1 cellular context compared by ENCODE assay signal in the genomic region with DNA sequence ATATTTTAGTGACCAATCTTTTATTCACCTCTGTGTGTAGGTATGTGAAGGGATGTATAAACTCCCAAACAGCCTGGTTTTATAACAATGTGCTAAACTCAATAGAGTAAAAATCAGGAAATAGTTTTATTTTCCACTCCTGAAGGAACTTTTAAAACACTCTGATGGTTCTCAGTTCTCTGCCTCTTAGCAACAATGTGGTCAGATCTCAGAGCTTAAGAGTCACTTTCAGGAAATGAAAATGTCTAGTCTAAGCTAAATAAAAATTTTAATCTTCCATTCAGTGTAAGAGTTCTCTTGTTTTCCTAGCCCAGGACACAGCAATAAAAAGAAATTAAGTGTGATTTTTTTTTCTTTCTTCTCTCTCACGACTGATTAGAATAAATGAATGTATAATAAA.
TF ChIP-seq lines count a peak whose summit lies in the region.

No MANE protein-coding gene starts in this region.

TF ChIP-seq in WTC11, 78 proteins besides CTCF, POLR2A, EP300 and RAD21 (continued from another document):
- TF ChIP-seq, protein P1, sequence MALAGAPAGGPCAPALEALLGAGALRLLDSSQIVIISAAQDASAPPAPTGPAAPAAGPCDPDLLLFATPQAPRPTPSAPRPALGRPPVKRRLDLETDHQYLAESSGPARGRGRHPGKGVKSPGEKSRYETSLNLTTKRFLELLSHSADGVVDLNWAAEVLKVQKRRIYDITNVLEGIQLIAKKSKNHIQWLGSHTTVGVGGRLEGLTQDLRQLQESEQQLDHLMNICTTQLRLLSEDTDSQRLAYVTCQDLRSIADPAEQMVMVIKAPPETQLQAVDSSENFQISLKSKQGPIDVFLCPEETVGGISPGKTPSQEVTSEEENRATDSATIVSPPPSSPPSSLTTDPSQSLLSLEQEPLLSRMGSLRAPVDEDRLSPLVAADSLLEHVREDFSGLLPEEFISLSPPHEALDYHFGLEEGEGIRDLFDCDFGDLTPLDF (CRISPR knock-in tag; IDR thresholded peaks at IDR 0.05), result no peak
- TF ChIP-seq, protein P2, sequence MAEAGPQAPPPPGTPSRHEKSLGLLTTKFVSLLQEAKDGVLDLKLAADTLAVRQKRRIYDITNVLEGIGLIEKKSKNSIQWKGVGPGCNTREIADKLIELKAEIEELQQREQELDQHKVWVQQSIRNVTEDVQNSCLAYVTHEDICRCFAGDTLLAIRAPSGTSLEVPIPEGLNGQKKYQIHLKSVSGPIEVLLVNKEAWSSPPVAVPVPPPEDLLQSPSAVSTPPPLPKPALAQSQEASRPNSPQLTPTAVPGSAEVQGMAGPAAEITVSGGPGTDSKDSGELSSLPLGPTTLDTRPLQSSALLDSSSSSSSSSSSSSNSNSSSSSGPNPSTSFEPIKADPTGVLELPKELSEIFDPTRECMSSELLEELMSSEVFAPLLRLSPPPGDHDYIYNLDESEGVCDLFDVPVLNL (CRISPR knock-in tag; IDR thresholded peaks at IDR 0.05; ENCODE audit: borderline replicate concordance, low read depth), result no peak
